In genomic region chr10:61975107-61975932, GRCh38 we compare ENCODE assay signal across 1 cellular context.
TF ChIP-seq lines count a peak whose summit lies in the region.

No MANE protein-coding gene starts in this region.

TF ChIP-seq in IMR-90, 13 proteins besides CTCF, POLR2A, EP300 and RAD21:
- TF ChIP-seq ELK1 (IDR thresholded peaks at IDR 0.05; ENCODE audit: borderline replicate concordance, low read depth, low read length) (no peak), CEBPB (IDR thresholded peaks at IDR 0.05; ENCODE audit: low read depth, low read length) (peak; percentile 30; the same call in 1 of the 2 replicates), NFE2L2 (IDR thresholded peaks at IDR 0.05; ENCODE audit: low read depth, low read length) (peak; percentile 52; the same call in 1 of the 2 replicates), FOS (IDR thresholded peaks at IDR 0.05; ENCODE audit: low read depth, low read length) (0 out of 2 replicates have a peak, but pooled peaks have one; percentile 16)
